In genomic region chr1:18612088-18612487, GRCh38 we compare ENCODE assay signal across 23 cellular contexts. TPM values are rescaled to one million over a fixed set of nuclear protein-coding genes. Genes with fewer than 3 reads are reported as not detected.
"Had no signal": no experiment of that assay in that cellular context is flagged by ENCODE, and none has a peak within 500 bp of the region (broad histone marks: within the 10 kb centered on the region; RNA-seq: fewer than 3 reads in every experiment).

No MANE protein-coding gene starts in this region.

- H3K4me3 ChIP-seq: MG63, SJSA1 had no signal

- H3K4me1 ChIP-seq: SJSA1 had no signal

- H3K36me3 ChIP-seq: MG63, SJSA1 had no signal

- H3K9me3 ChIP-seq: MG63, SJSA1 had no signal

- H3K27ac ChIP-seq: SJSA1 had no signal

- DNase-seq: IMR-90, Karpas-422, KG1, MG63, NCI-H1092, NCI-H1105 treated with DMSO at 0.1 percent for 48 hours, NCI-H1417 treated with DMSO at 0.1 percent for 48 hours, NCI-H146, NCI-H1694 treated with DMSO at 0.1 percent for 48 hours, NCI-H1930, NCI-H2081, NCI-H2107, NCI-H345, NCI-H446 treated with DMSO at 0.1 percent for 48 hours, NCI-H510A treated with DMSO at 0.1 percent for 48 hours, NCI-H526, NCI-H82, Right ventricle myocardium superior, RPMI8226, SIG-M5 had no signal

RNA-seq across cellular contexts. Expression of gene PAX7, which starts 18.6 kb away (rescaled TPM):
- total RNA-seq: HT-29; IMR-90; Right ventricle myocardium superior; SJSA1; T-helper 1 cell treated with Interleukin-12 subunit alpha and Interleukin-12 subunit beta and Interleukin-4 antibody, amounts not matched to agents 30 ng/mL and 1 ng/mL, for 36 hours had no signal
- polyA plus RNA-seq: IMR-90 had no signal
